Comparison of ENCODE assay signal across 8 cellular contexts in the genomic region with DNA sequence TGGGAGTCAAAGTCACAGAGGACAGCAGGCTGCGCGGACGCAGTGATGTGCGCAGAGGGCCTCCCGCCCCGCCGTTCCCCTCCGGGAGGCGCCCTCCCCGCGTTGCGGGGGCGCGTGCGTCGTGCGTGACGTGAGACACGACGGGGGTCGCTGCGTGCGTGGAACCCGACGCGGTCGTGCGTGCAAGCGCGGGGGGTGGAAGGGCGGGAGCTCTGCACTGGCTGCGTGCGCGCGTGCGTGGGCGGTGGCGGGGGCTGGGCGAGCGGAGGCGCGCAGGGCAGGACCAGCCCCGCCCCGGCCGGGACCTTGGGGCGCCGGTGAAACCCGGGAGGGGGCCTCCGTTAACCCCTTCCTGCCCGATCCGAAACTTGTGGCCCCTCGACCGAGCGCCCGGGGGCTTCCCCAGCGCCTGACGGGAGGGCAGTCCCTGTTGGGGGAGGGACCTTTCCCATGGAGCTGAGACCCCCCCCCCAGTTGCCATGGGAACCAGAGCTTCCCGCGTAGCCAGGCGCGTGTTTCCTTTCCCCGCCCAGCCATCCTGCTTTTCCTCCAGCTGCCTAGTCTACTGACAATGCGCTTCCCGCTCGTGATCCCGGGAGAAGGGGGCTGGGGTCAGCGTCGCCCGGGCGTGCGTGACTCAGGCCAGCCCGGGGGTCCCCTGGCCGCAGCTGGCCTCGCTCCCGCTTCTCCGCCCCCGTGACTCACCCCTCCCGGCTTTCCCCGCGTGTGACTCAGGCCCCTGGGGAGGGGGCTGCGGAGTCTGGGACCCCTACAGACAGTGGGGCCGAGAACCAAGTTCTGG. TPM values are rescaled to one million over a fixed set of nuclear protein-coding genes. Genes with fewer than 3 reads are reported as not detected.
A peak's percentile ranks its signal among the peaks of the same experiment; 100 is the strongest.
DNase-seq lines count a peak whose midpoint lies in the region; ATAC-seq lines count a peak whose summit lies in the region.

No MANE protein-coding gene starts in this region.

- peak overlapping the region; percentile 77 for H3K9ac ChIP-seq in mesendoderm (ENCODE audit: low read length)

- H2BK5ac ChIP-seq in mesendoderm (ENCODE audit: low read length), result no peak overlapping the region

- peak overlapping the region; percentile 82 for H3K56ac ChIP-seq in mesendoderm (ENCODE audit: low read length)

- H3K18ac ChIP-seq in mesendoderm (ENCODE audit: low read length), result peak overlapping the region; percentile 69

- WGBS in mesendoderm (ENCODE audit: extremely low coverage, insufficient coverage, low lambda C conversion rate), result no CpG with 5 or more reads among the region's 82 CpGs

- H3K23ac ChIP-seq in mesendoderm (ENCODE audit: low read length), result no peak overlapping the region

- no peak overlapping the region for H4K5ac ChIP-seq in mesendoderm (ENCODE audit: low read length)

- H3K27ac ChIP-seq in effector memory CD4-positive, alpha-beta T cell (ENCODE audit: insufficient read depth, low read length, poor library complexity, severe bottlenecking), result peak overlapping the region; percentile 97
- H3K27ac ChIP-seq in mesendoderm (ENCODE audit: low read depth, low read length), result peak overlapping the region; percentile 43

- peaks cover 62% of the 10 kb centered on the region for H3K4me1 ChIP-seq in effector memory CD4-positive, alpha-beta T cell (ENCODE audit: control insufficient read depth, insufficient read depth, low read length, poor library complexity, severe bottlenecking)
- peaks cover 12% of the 10 kb centered on the region for H3K4me1 ChIP-seq in mesendoderm (ENCODE audit: control insufficient read depth, low read depth, low read length)

- H3K4ac ChIP-seq in mesendoderm (ENCODE audit: low read depth, low read length), result peak overlapping the region; percentile 89

- peak overlapping the region; percentile 83 for H3K4me2 ChIP-seq in mesendoderm (ENCODE audit: low read length)

- H2BK15ac ChIP-seq in mesendoderm (replicated peaks; ENCODE audit: low read depth), result no peak overlapping the region

- peak; percentile 38 for ATAC-seq in HG02970 (IDR thresholded peaks at IDR 0.05; ENCODE audit: low FRiP score, unreplicated experiment)
- ATAC-seq in HG03460 (IDR thresholded peaks at IDR 0.05; ENCODE audit: unreplicated experiment), result no peak

- H3K36me3 ChIP-seq in effector memory CD4-positive, alpha-beta T cell (ENCODE audit: control insufficient read depth, insufficient read depth, low read length), result no peaks in the 10 kb centered on the region
- H3K36me3 ChIP-seq in mesendoderm (ENCODE audit: control insufficient read depth, insufficient read depth, low read length), result no peaks in the 10 kb centered on the region

- no peak overlapping the region for H2AK5ac ChIP-seq in mesendoderm (ENCODE audit: low read length)

- no peak overlapping the region for H2BK120ac ChIP-seq in mesendoderm (ENCODE audit: low read depth, low read length)

- no peaks in the 10 kb centered on the region for H3K9me3 ChIP-seq in effector memory CD4-positive, alpha-beta T cell (ENCODE audit: control insufficient read depth, low read length)

- no peak overlapping the region for H4K8ac ChIP-seq in mesendoderm (ENCODE audit: low read depth, low read length)

- no peaks in the 10 kb centered on the region for H3K27me3 ChIP-seq in effector memory CD4-positive, alpha-beta T cell (replicated peaks; ENCODE audit: control insufficient read depth, insufficient read depth, low read length, poor library complexity, severe bottlenecking)
- H3K27me3 ChIP-seq in mesendoderm (ENCODE audit: insufficient read depth, low read length, poor library complexity), result no peaks in the 10 kb centered on the region

- DNase-seq in GF-D8 (lab: John Stamatoyannopoulos, UW), result peak; percentile 55
- DNase-seq in NCI-H774 (lab: John Stamatoyannopoulos, UW), result peak; percentile 69
- DNase-seq in activated CD8-positive, alpha-beta memory T cell treated with anti-CD3 and anti-CD28 coated beads for 1 hour (ENCODE audit: extremely low read depth in 1 of 2, low read depth in 1 of 2), result peak; percentile 84 to 91
- peak; percentile 89 to 94 (median 92) for DNase-seq in effector memory CD4-positive, alpha-beta T cell
- peak; percentile 67 for DNase-seq in mesendoderm
- DNase-seq in stimulated activated CD8-positive, alpha-beta memory T cell treated with anti-CD3 and anti-CD28 coated beads, Interleukin-12 subunit alpha, Interleukin-12 subunit beta, amount 100 ng/mL, for 24 hours (ENCODE audit: extremely low read depth), result peak; percentile 79

- H3K79me1 ChIP-seq in mesendoderm (ENCODE audit: low read length), result no peaks in the 10 kb centered on the region

- H3K4me3 ChIP-seq in effector memory CD4-positive, alpha-beta T cell (ENCODE audit: insufficient read depth, low read depth, low read length, poor library complexity, severe bottlenecking), result peak overlapping the region; percentile 45
- peak overlapping the region; percentile 39 for H3K4me3 ChIP-seq in mesendoderm (ENCODE audit: low read length)

- no peaks in the 10 kb centered on the region for H3K79me2 ChIP-seq in mesendoderm (ENCODE audit: control insufficient read depth, insufficient read depth, low read length)

RNA-seq across cellular contexts. Expression of a gene that starts 7.3 kb away (rescaled TPM):
- polyA plus RNA-seq in mesendoderm (2013, experiment 1 of 2), result 25.7 TPM
- polyA plus RNA-seq in mesendoderm (2013, experiment 2 of 2), result 28.2 TPM

RNA-seq across cellular contexts. Expression of a gene that starts 8.7 kb away (rescaled TPM):
- 2.2 TPM for polyA plus RNA-seq in mesendoderm (2013, experiment 1 of 2)
- 2.5 TPM for polyA plus RNA-seq in mesendoderm (2013, experiment 2 of 2)

RNA-seq across cellular contexts. Expression of a gene that starts 19.0 kb away (rescaled TPM):
- polyA plus RNA-seq in mesendoderm (2013, experiment 1 of 2), result 210 TPM
- polyA plus RNA-seq in mesendoderm (2013, experiment 2 of 2), result 216 TPM

RNA-seq across cellular contexts. Expression of a gene that starts 19.2 kb away (rescaled TPM):
- polyA plus RNA-seq in mesendoderm (2013, experiment 1 of 2), result 25.8 TPM
- polyA plus RNA-seq in mesendoderm (2013, experiment 2 of 2), result 28.2 TPM

RNA-seq across cellular contexts. Expression of a gene that starts 23.8 kb away (rescaled TPM):
- 24.8 TPM for polyA plus RNA-seq in mesendoderm (2013, experiment 1 of 2)
- polyA plus RNA-seq in mesendoderm (2013, experiment 2 of 2), result 25.7 TPM
